Comparison of ENCODE assay signal across 1 cellular context in genomic region chr14:21556378-21557083, GRCh38.
TF ChIP-seq lines count a peak whose summit lies in the region.

No MANE protein-coding gene starts in this region.

TF ChIP-seq in WTC11, 78 proteins besides CTCF, POLR2A, EP300 and RAD21 (continued from another document and continues in another):
- no peak for TF ChIP-seq ZNF281 (CRISPR knock-in tag; IDR thresholded peaks at IDR 0.05)
- no peak for TF ChIP-seq AFF4 (CRISPR knock-in tag; IDR thresholded peaks at IDR 0.05; ENCODE audit: borderline replicate concordance)
- TF ChIP-seq ZNF232 (CRISPR knock-in tag; IDR thresholded peaks at IDR 0.05), result 0 out of 2 replicates have a peak, but pooled peaks have one; percentile 24
- TF ChIP-seq ZNF512 (CRISPR knock-in tag; IDR thresholded peaks at IDR 0.05; ENCODE audit: borderline replicate concordance), result 0 out of 2 replicates have a peak, but pooled peaks have one; percentile 57
- no peak for TF ChIP-seq ZNF425 (CRISPR knock-in tag; conservative IDR thresholded peaks at IDR 0.05)
- TF ChIP-seq ZNF219 (CRISPR knock-in tag; IDR thresholded peaks at IDR 0.05; ENCODE audit: borderline replicate concordance), result no peak
- peak; percentile 80; the same call in 1 of the 2 replicates for TF ChIP-seq FOXP1 (CRISPR knock-in tag; IDR thresholded peaks at IDR 0.05; ENCODE audit: borderline replicate concordance)
- peak; percentile 39; the same call in 1 of the 2 replicates for TF ChIP-seq FOXK1 (CRISPR knock-in tag; IDR thresholded peaks at IDR 0.05)
- TF ChIP-seq USF2 (CRISPR knock-in tag; IDR thresholded peaks at IDR 0.05), result no peak
- TF ChIP-seq MYBL2 (CRISPR knock-in tag; IDR thresholded peaks at IDR 0.05), result 0 out of 2 replicates have a peak, but pooled peaks have one; percentile 26
- no peak for TF ChIP-seq E2F5 (CRISPR knock-in tag; IDR thresholded peaks at IDR 0.05)
- no peak for TF ChIP-seq RELA (CRISPR knock-in tag; IDR thresholded peaks at IDR 0.05; ENCODE audit: borderline replicate concordance)
- no peak for TF ChIP-seq CDX4 (CRISPR knock-in tag; IDR thresholded peaks at IDR 0.05; ENCODE audit: borderline replicate concordance)
- TF ChIP-seq MAX (CRISPR knock-in tag; IDR thresholded peaks at IDR 0.05), result no peak
- TF ChIP-seq NFE2L1 (CRISPR knock-in tag; IDR thresholded peaks at IDR 0.05), result peak; percentile 86
- no peak for TF ChIP-seq ZNF317 (CRISPR knock-in tag; IDR thresholded peaks at IDR 0.05; ENCODE audit: borderline replicate concordance, low read depth)
- TF ChIP-seq ZBTB43 (CRISPR knock-in tag; IDR thresholded peaks at IDR 0.05), result peak; percentile 40; the same call in 1 of the 2 replicates
- no peak for TF ChIP-seq ZNF532 (CRISPR knock-in tag; IDR thresholded peaks at IDR 0.05; ENCODE audit: borderline replicate concordance)
- no peak for TF ChIP-seq STAT6 (CRISPR knock-in tag; conservative IDR thresholded peaks at IDR 0.05; ENCODE audit: low read depth)
- no peak for TF ChIP-seq RORB (CRISPR knock-in tag; IDR thresholded peaks at IDR 0.05)
- TF ChIP-seq TEAD1 (CRISPR knock-in tag; IDR thresholded peaks at IDR 0.05), result 0 out of 2 replicates have a peak, but pooled peaks have one; percentile 40
- TF ChIP-seq ZNF396 (CRISPR knock-in tag; IDR thresholded peaks at IDR 0.05; ENCODE audit: borderline replicate concordance), result no peak
- TF ChIP-seq ZNF121 (CRISPR knock-in tag; IDR thresholded peaks at IDR 0.05), result peak; percentile 100
- no peak for TF ChIP-seq IRF1 (CRISPR knock-in tag; IDR thresholded peaks at IDR 0.05)
